In genomic region chr1:214050513-214051401, GRCh38 we compare ENCODE assay signal across 1 cellular context.
TF ChIP-seq lines count a peak whose summit lies in the region.

No MANE protein-coding gene starts in this region.

TF ChIP-seq in HepG2, 621 proteins besides CTCF, POLR2A, EP300 and RAD21 (continued from another document and continues in another):
- no peak for TF ChIP-seq MXD1 (CRISPR knock-in tag; IDR thresholded peaks at IDR 0.05)
- no peak for TF ChIP-seq IRF1 (CRISPR knock-in tag; IDR thresholded peaks at IDR 0.05; ENCODE audit: low read depth)
- TF ChIP-seq ZMYM2 (CRISPR knock-in tag; IDR thresholded peaks at IDR 0.05): peak; percentile 92
- no peak for TF ChIP-seq TEAD2 (CRISPR knock-in tag; IDR thresholded peaks at IDR 0.05)
- TF ChIP-seq ZNF629 (CRISPR knock-in tag; conservative IDR thresholded peaks at IDR 0.05): peak; percentile 64
- TF ChIP-seq GATAD1 (CRISPR knock-in tag; IDR thresholded peaks at IDR 0.05): peak; percentile 59; the same call in 1 of the 2 replicates
- no peak for TF ChIP-seq SAFB2 (CRISPR knock-in tag; IDR thresholded peaks at IDR 0.05; ENCODE audit: borderline replicate concordance, low read depth)
- no peak for TF ChIP-seq ZBTB3 (CRISPR knock-in tag; IDR thresholded peaks at IDR 0.05; ENCODE audit: borderline replicate concordance, low read depth)
- TF ChIP-seq ZNF225 (CRISPR knock-in tag; IDR thresholded peaks at IDR 0.05): peak; percentile 60; the same call in 1 of the 2 replicates
- TF ChIP-seq ZNF557 (CRISPR knock-in tag; IDR thresholded peaks at IDR 0.05): peak; percentile 90; the same call in 1 of the 2 replicates
- no peak for TF ChIP-seq ZNF563 (CRISPR knock-in tag; IDR thresholded peaks at IDR 0.05)
- peak; percentile 50; the same call in 1 of the 2 replicates for TF ChIP-seq ZNF281 (CRISPR knock-in tag; IDR thresholded peaks at IDR 0.05; ENCODE audit: borderline replicate concordance)
- TF ChIP-seq, protein P1, sequence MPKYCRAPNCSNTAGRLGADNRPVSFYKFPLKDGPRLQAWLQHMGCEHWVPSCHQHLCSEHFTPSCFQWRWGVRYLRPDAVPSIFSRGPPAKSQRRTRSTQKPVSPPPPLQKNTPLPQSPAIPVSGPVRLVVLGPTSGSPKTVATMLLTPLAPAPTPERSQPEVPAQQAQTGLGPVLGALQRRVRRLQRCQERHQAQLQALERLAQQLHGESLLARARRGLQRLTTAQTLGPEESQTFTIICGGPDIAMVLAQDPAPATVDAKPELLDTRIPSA (CRISPR knock-in tag; IDR thresholded peaks at IDR 0.05; ENCODE audit: borderline replicate concordance): no peak
- TF ChIP-seq BORCS8-MEF2B (CRISPR knock-in tag; IDR thresholded peaks at IDR 0.05): no peak; the same call in 1 of the 2 replicates
- TF ChIP-seq E2F5 (CRISPR knock-in tag; conservative IDR thresholded peaks at IDR 0.05): no peak
- no peak for TF ChIP-seq ZNF207 (IDR thresholded peaks at IDR 0.05; ENCODE audit: borderline replicate concordance)
- TF ChIP-seq TSC22D2 (CRISPR knock-in tag; IDR thresholded peaks at IDR 0.05; ENCODE audit: borderline replicate concordance): peak; percentile 41; the same call in 1 of the 2 replicates
- TF ChIP-seq MED1 (CRISPR knock-in tag; IDR thresholded peaks at IDR 0.05): peak; percentile 98
- no peak for TF ChIP-seq ZNF367 (CRISPR knock-in tag; IDR thresholded peaks at IDR 0.05; ENCODE audit: borderline replicate concordance)
- TF ChIP-seq, protein P2, sequence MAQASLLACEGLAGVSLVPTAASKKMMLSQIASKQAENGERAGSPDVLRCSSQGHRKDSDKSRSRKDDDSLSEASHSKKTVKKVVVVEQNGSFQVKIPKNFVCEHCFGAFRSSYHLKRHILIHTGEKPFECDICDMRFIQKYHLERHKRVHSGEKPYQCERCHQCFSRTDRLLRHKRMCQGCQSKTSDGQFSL (CRISPR knock-in tag; IDR thresholded peaks at IDR 0.05): no peak
- no peak for TF ChIP-seq MTA3 (CRISPR knock-in tag; IDR thresholded peaks at IDR 0.05)
- TF ChIP-seq, protein P3, sequence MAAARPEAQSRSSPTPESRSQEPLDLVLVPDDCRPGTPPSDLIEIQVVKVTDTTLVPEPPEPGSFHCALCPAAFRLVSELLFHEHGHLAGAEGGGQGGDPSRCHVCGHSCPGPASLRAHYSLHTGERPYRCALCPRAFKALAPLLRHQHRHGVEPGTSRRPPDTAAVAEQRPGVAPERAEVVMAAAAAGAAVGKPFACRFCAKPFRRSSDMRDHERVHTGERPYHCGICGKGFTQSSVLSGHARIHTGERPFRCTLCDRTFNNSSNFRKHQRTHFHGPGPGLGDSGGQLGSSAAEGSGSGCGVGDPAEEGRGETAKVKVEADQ (CRISPR knock-in tag; IDR thresholded peaks at IDR 0.05; ENCODE audit: borderline replicate concordance): peak; percentile 93; the same call in 1 of the 2 replicates
- peak; percentile 67 for TF ChIP-seq ZNF580 (CRISPR knock-in tag; IDR thresholded peaks at IDR 0.05; ENCODE audit: borderline replicate concordance, low read depth)
- no peak for TF ChIP-seq ZNF576 (CRISPR knock-in tag; IDR thresholded peaks at IDR 0.05)
- no peak for TF ChIP-seq MXD4 (CRISPR knock-in tag; IDR thresholded peaks at IDR 0.05)
- peak; percentile 94 for TF ChIP-seq PITX1 (CRISPR knock-in tag; IDR thresholded peaks at IDR 0.05)
- TF ChIP-seq SP2 (CRISPR knock-in tag; IDR thresholded peaks at IDR 0.05): no peak
- TF ChIP-seq ARNT (IDR thresholded peaks at IDR 0.05): no peak
- no peak for TF ChIP-seq ZNF790 (CRISPR knock-in tag; IDR thresholded peaks at IDR 0.05; ENCODE audit: borderline replicate concordance)
- TF ChIP-seq SNRNP70 (IDR thresholded peaks at IDR 0.05; ENCODE audit: low read depth, low read length): no peak
- peak; percentile 40; the same call in 1 of the 2 replicates for TF ChIP-seq KMT2B (CRISPR knock-in tag; IDR thresholded peaks at IDR 0.05)
- peak; percentile 62; the same call in 1 of the 2 replicates for TF ChIP-seq ZNF652 (CRISPR knock-in tag; IDR thresholded peaks at IDR 0.05; ENCODE audit: borderline replicate concordance, low read depth)
- TF ChIP-seq XRCC5 (optimal IDR thresholded peaks at IDR 0.05; ENCODE audit: low read length): peak; percentile 59
- no peak for TF ChIP-seq ZNF549 (CRISPR knock-in tag; IDR thresholded peaks at IDR 0.05)
- no peak for TF ChIP-seq PAWR (CRISPR knock-in tag; IDR thresholded peaks at IDR 0.05; ENCODE audit: borderline replicate concordance)
- TF ChIP-seq CHCHD3 (CRISPR knock-in tag; IDR thresholded peaks at IDR 0.05): no peak
- no peak; the same call in 1 of the 2 replicates for TF ChIP-seq ELF4 (CRISPR knock-in tag; IDR thresholded peaks at IDR 0.05; ENCODE audit: borderline replicate concordance)
- TF ChIP-seq ZNF598 (CRISPR knock-in tag; IDR thresholded peaks at IDR 0.05; ENCODE audit: borderline replicate concordance): 0 out of 2 replicates have a peak, but pooled peaks have one; percentile 46
- TF ChIP-seq, protein P4, sequence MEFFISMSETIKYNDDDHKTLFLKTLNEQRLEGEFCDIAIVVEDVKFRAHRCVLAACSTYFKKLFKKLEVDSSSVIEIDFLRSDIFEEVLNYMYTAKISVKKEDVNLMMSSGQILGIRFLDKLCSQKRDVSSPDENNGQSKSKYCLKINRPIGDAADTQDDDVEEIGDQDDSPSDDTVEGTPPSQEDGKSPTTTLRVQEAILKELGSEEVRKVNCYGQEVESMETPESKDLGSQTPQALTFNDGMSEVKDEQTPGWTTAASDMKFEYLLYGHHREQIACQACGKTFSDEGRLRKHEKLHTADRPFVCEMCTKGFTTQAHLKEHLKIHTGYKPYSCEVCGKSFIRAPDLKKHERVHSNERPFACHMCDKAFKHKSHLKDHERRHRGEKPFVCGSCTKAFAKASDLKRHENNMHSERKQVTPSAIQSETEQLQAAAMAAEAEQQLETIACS (CRISPR knock-in tag; IDR thresholded peaks at IDR 0.05): peak; percentile 31; the same call in 1 of the 2 replicates
- TF ChIP-seq ZNF83 (CRISPR knock-in tag; IDR thresholded peaks at IDR 0.05; ENCODE audit: borderline replicate concordance): no peak
- no peak for TF ChIP-seq ZNF720 (CRISPR knock-in tag; IDR thresholded peaks at IDR 0.05)
- no peak for TF ChIP-seq SYNCRIP (IDR thresholded peaks at IDR 0.05; ENCODE audit: insufficient read depth, low read depth, low read length)
- TF ChIP-seq ZNF383 (CRISPR knock-in tag; IDR thresholded peaks at IDR 0.05; ENCODE audit: borderline replicate concordance): no peak
- TF ChIP-seq, protein P5, sequence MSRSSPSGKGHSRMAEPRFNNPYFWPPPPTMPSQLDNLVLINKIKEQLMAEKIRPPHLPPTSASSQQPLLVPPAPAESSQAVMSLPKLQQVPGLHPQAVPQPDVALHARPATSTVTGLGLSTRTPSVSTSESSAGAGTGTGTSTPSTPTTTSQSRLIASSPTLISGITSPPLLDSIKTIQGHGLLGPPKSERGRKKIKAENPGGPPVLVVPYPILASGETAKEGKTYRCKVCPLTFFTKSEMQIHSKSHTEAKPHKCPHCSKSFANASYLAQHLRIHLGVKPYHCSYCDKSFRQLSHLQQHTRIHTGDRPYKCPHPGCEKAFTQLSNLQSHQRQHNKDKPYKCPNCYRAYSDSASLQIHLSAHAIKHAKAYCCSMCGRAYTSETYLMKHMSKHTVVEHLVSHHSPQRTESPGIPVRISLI (CRISPR knock-in tag; IDR thresholded peaks at IDR 0.05; ENCODE audit: borderline replicate concordance): peak; percentile 98
- no peak; the same call in 1 of the 2 replicates for TF ChIP-seq PRDM15 (CRISPR knock-in tag; IDR thresholded peaks at IDR 0.05)
- TF ChIP-seq NRL (CRISPR knock-in tag; IDR thresholded peaks at IDR 0.05; ENCODE audit: borderline replicate concordance): no peak
- 0 out of 2 replicates have a peak, but pooled peaks have one; percentile 32 for TF ChIP-seq ZNF776 (CRISPR knock-in tag; IDR thresholded peaks at IDR 0.05)
- peak; percentile 83 for TF ChIP-seq ZNF792 (CRISPR knock-in tag; IDR thresholded peaks at IDR 0.05)
- no peak; the same call in 1 of the 2 replicates for TF ChIP-seq ZNF7 (CRISPR knock-in tag; IDR thresholded peaks at IDR 0.05)
- TF ChIP-seq EZH2 (conservative IDR thresholded peaks at IDR 0.05; ENCODE audit: low read depth, low read length): no peak
- 0 out of 2 replicates have a peak, but pooled peaks have one; percentile 12 for TF ChIP-seq ZNF770 (CRISPR knock-in tag; IDR thresholded peaks at IDR 0.05)
